In genomic region chr3:113264741-113265140, GRCh38 we compare ENCODE assay signal across 16 cellular contexts. TPM values are rescaled to one million over a fixed set of nuclear protein-coding genes. Genes with fewer than 3 reads are reported as not detected.
A peak's percentile ranks its signal among the peaks of the same experiment; 100 is the strongest.
DNase-seq lines count a peak whose midpoint lies in the region; ATAC-seq and TF ChIP-seq lines count a peak whose summit lies in the region.
"Had no signal": no experiment of that assay in that cellular context is flagged by ENCODE, and none has a peak within 500 bp of the region (broad histone marks: within the 10 kb centered on the region; RNA-seq: fewer than 3 reads in every experiment).

No MANE protein-coding gene starts in this region.

- peaks cover 12 to 52% (median 16%) of the 10 kb centered on the region in 4 donors for H3K36me3 ChIP-seq in sigmoid colon
- peaks cover 31 to 66% of the 10 kb centered on the region in 2 experiments for H3K36me3 ChIP-seq in mesenchymal stem cell (ENCODE audit: control insufficient read depth in 1 of 2, insufficient read depth in 2 of 2, low read depth in 1 of 2, low read length in 2 of 2)
- H3K36me3 ChIP-seq: prostate gland had no signal

- no peak overlapping the region for H2AK5ac ChIP-seq in mesenchymal stem cell (ENCODE audit: low read length, severe bottlenecking)

- no peak overlapping the region for H3K23ac ChIP-seq in mesenchymal stem cell (ENCODE audit: low read length in 2 of 2)

- no peak overlapping the region for H4K91ac ChIP-seq in mesenchymal stem cell (ENCODE audit: low read length)

- H2BK120ac ChIP-seq in mesenchymal stem cell (ENCODE audit: low read depth, low read length): no peak overlapping the region

- DNase-seq in NCI-H1092 (lab: John Stamatoyannopoulos, UW): peak; percentile 41
- peak in 42 of 61 donors; percentile 11 to 66 (median 44) for DNase-seq in caudate nucleus (lab: John Stamatoyannopoulos, UW)
- DNase-seq in medulla oblongata (ENCODE audit: extremely low spot score): peak; percentile 57
- peak; percentile 64 for DNase-seq in sigmoid colon
- no peak for DNase-seq in mesenchymal stem cell
- no peak for DNase-seq in KG1 (lab: John Stamatoyannopoulos, UW)
- no peak for DNase-seq in HPDE6-E6E7 (ENCODE audit: extremely low spot score)
- DNase-seq: activated B cell treated with CpG ODN at 0.5 μM for 24 hours; PC-9; stimulated activated CD4-positive, alpha-beta T cell treated with anti-CD3 and anti-CD28 coated beads, Interleukin-2, amount 100 ng/mL, for 24 hours had no signal

- H4K8ac ChIP-seq in mesenchymal stem cell (ENCODE audit: low read length): no peak overlapping the region

- no peak overlapping the region for H3K14ac ChIP-seq in mesenchymal stem cell (ENCODE audit: low read length in 2 of 2)

- TF ChIP-seq POLR2A in sigmoid colon (IDR thresholded peaks at IDR 0.05): no peak

- no peak overlapping the region for H3K4me2 ChIP-seq in mesenchymal stem cell (ENCODE audit: low read length, poor library complexity, severe bottlenecking)
- H3K4me2 ChIP-seq: PC-9 had no signal

- no peak overlapping the region for H3K9ac ChIP-seq in mesenchymal stem cell (ENCODE audit: low read length)

- H3K27me3 ChIP-seq in sigmoid colon (no peaks in the 10 kb centered on the region), mesenchymal stem cell (ENCODE audit: control insufficient read depth in 1 of 2, insufficient read depth in 1 of 2, low read length in 2 of 2) (no peaks in the 10 kb centered on the region)

- H2BK15ac ChIP-seq in mesenchymal stem cell (ENCODE audit: low read depth, poor library complexity, severe bottlenecking): no peak overlapping the region

- no peak overlapping the region for H2BK12ac ChIP-seq in mesenchymal stem cell (ENCODE audit: low read length in 2 of 2)

- intact Hi-C loops in sigmoid colon (cut with DNase I): no loop called here

- no peak for TF ChIP-seq EP300 in sigmoid colon (IDR thresholded peaks at IDR 0.05)

- no peak overlapping the region for H2AFZ ChIP-seq in mesenchymal stem cell (ENCODE audit: low read depth, low read length)
- H2AFZ ChIP-seq: PC-9 had no signal

- no peak overlapping the region for H3K18ac ChIP-seq in mesenchymal stem cell (ENCODE audit: low read depth in 1 of 2, low read length in 2 of 2)

- H3K4ac ChIP-seq in mesenchymal stem cell (ENCODE audit: low read depth in 1 of 2, low read length in 2 of 2): no peak overlapping the region

- H3K4me3 ChIP-seq in sigmoid colon (no peak overlapping the region), mesenchymal stem cell (ENCODE audit: insufficient read depth in 1 of 2, low read depth in 1 of 2, low read length in 2 of 2) (no peak overlapping the region)
- H3K4me3 ChIP-seq: lung, PC-9, prostate gland had no signal

- no peak for ATAC-seq in GM19351 (IDR thresholded peaks at IDR 0.05; ENCODE audit: unreplicated experiment)
- ATAC-seq: activated naive CD4-positive, alpha-beta T cell treated with anti-CD3 and anti-CD28 coated beads, Interleukin-2, amount 50 U/mL, for 72 hours had no signal

- H3K4me1 ChIP-seq in sigmoid colon: peaks cover 0 to 84% (median 62%) of the 10 kb centered on the region in 4 donors
- peaks cover 6% of the 10 kb centered on the region for H3K4me1 ChIP-seq in mesenchymal stem cell (ENCODE audit: control insufficient read depth, insufficient read depth, low read depth, low read length)
- H3K4me1 ChIP-seq: prostate gland had no signal

- no peak overlapping the region for H2BK5ac ChIP-seq in mesenchymal stem cell (ENCODE audit: low read depth, low read length, poor library complexity, severe bottlenecking)

- H3K27ac ChIP-seq in caudate nucleus (ENCODE audit: low read depth, low read length) (peak overlapping the region; percentile 46), sigmoid colon (peak overlapping the region in 3 of 4 donors; percentile 5 to 72 (median 48)), mesenchymal stem cell (ENCODE audit: low read length, poor library complexity, severe bottlenecking) (no peak overlapping the region)
- H3K27ac ChIP-seq: C4-2B, PC-9 had no signal

- 79 to 81% methylated on average over 6 of the region's 6 CpGs for WGBS in sigmoid colon, 2 donors
- 95% methylated on average over 6 of the region's 6 CpGs for WGBS in mesenchymal stem cell

- H3K79me1 ChIP-seq in mesenchymal stem cell (replicated peaks; ENCODE audit: low read length, poor library complexity, severe bottlenecking): no peaks in the 10 kb centered on the region

- no peak for TF ChIP-seq CTCF in sigmoid colon (IDR thresholded peaks at IDR 0.05)

- H3K9me3 ChIP-seq in sigmoid colon (no peaks in the 10 kb centered on the region), mesenchymal stem cell (ENCODE audit: control insufficient read depth, low read length) (no peaks in the 10 kb centered on the region)
- H3K9me3 ChIP-seq: prostate gland had no signal

RNA-seq across cellular contexts. Expression of gene BOC, which starts 53.4 kb away (rescaled TPM):
- 100 to 1,000 TPM in 2 of 4 donors, 10 to 100 TPM in 2; 80.3 to 122 (median 103) TPM for total RNA-seq in sigmoid colon
- polyA plus RNA-seq in sigmoid colon: 10 to 100 TPM in 1 of 3 donors, 1 to 10 TPM in 2; 1.6 to 10.6 (median 4.2) TPM
- polyA plus RNA-seq in mesenchymal stem cell (2013, experiment 1 of 2): 40.7 TPM
- 41.6 TPM for polyA plus RNA-seq in mesenchymal stem cell (2013, experiment 2 of 2)
- total RNA-seq: endothelial cell of umbilical vein had no signal

Comparison
In these comparisons a context has a peak if more than half of its experiments do, and no peak if none do; other contexts are left out.
1. DNase-seq: peak in NCI-H1092 (single experiment), caudate nucleus (42 of 61), medulla oblongata (single experiment) and sigmoid colon (single experiment); none in mesenchymal stem cell (single experiment), KG1 (single experiment) and HPDE6-E6E7 (single experiment).